8 cellular contexts compared by ENCODE assay signal in the genomic region with DNA sequence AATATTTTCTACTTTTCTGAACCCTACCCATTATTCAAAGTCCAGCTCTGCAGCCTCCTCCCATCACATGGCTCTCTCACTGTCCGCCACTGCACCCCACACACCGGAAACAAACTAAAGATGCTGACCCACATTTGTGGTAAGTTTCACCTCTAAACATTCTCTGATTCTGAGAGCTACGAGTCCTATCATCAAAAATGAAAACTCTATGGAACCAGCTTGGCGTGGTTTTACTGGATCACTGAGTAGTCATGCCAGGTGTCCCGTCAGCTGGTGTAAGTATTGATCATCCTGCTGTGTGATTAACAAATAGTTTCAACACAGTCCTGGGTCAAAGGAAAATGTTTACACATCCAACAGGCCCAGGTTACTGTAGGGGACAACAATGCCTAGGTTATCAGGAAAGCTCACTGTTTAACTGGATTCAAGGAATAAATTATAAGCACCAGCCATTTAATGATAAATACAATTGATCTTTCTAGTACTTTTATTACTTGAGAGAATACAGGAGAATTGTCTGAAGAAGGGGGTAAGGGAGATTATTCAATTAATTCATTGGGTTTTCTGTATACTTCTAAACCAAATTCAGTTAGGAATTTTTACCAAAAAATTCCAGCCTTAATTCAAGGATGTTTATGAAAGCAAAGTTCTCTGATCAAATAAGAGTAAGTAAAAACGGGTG. TPM values are rescaled to one million over a fixed set of nuclear protein-coding genes. Genes with fewer than 3 reads are reported as not detected.
DNase-seq lines count a peak whose midpoint lies in the region; ATAC-seq and TF ChIP-seq lines count a peak whose summit lies in the region.

No MANE protein-coding gene starts in this region.

- intact Hi-C loops in sciatic nerve (cut with DNase I) = no loop called here

- peaks cover under 1% of the 10 kb centered on the region for H3K27me3 Mint-ChIP-seq in IgD-negative memory B cell
- no peaks in the 10 kb centered on the region for H3K27me3 Mint-ChIP-seq in central memory CD8-positive, alpha-beta T cell

- H3K4me3 Mint-ChIP-seq in IgD-negative memory B cell = peak overlapping the region; percentile 67 to 91 (median 80)
- H3K4me3 Mint-ChIP-seq in central memory CD8-positive, alpha-beta T cell = peak overlapping the region; percentile 74

- TF ChIP-seq CTCF in GM20000 (IDR thresholded peaks at IDR 0.05; ENCODE audit: extremely low read depth, missing control alignments) = no peak

- peaks cover 9% of the 10 kb centered on the region for H3K36me3 Mint-ChIP-seq in IgD-negative memory B cell
- H3K36me3 Mint-ChIP-seq in central memory CD8-positive, alpha-beta T cell (ENCODE audit: insufficient read depth) = peaks cover 37% of the 10 kb centered on the region

- DNase-seq in GM20000 (ENCODE audit: low spot score) (peak; percentile 45), sciatic nerve (ENCODE audit: low spot score) (no peak), NCI-H1048 (lab: John Stamatoyannopoulos, UW) (no peak), NCI-H1092 treated with DMSO at 0.1 percent for 48 hours (lab: John Stamatoyannopoulos, UW) (no peak), C1 segment of cervical spinal cord (lab: John Stamatoyannopoulos, UW) (no peak), NCI-H226 (no peak)
- DNase-seq in central memory CD8-positive, alpha-beta T cell (ENCODE audit: low spot score in 2 of 2) = no peak

- ATAC-seq in central memory CD8-positive, alpha-beta T cell (replicated peaks; ENCODE audit: extremely low read depth, poor library complexity, severe bottlenecking) = peak; percentile 17
- peak; percentile 58 for ATAC-seq in sciatic nerve

- no peaks in the 10 kb centered on the region for H3K9me3 Mint-ChIP-seq in IgD-negative memory B cell
- H3K9me3 Mint-ChIP-seq in central memory CD8-positive, alpha-beta T cell = no peaks in the 10 kb centered on the region

- peak overlapping the region; percentile 75 to 97 (median 83) for H3K27ac Mint-ChIP-seq in IgD-negative memory B cell
- H3K27ac Mint-ChIP-seq in central memory CD8-positive, alpha-beta T cell (ENCODE audit: low read depth) = peak overlapping the region; percentile 77

- peaks cover 67 to 82% (median 79%) of the 10 kb centered on the region in 3 donors for H3K4me1 Mint-ChIP-seq in IgD-negative memory B cell
- peaks cover 93% of the 10 kb centered on the region for H3K4me1 Mint-ChIP-seq in central memory CD8-positive, alpha-beta T cell

RNA-seq across cellular contexts. Expression of a gene that starts 33.9 kb away (rescaled TPM):
- polyA plus RNA-seq in IgD-negative memory B cell = 210 TPM
- total RNA-seq in sciatic nerve = 75.9 TPM
